ENCODE assay signal across 11 cellular contexts in genomic region chr12:12403264-12404248, GRCh38. TPM values are rescaled to one million over a fixed set of nuclear protein-coding genes. Genes with fewer than 3 reads are reported as not detected.
DNase-seq lines count a peak whose midpoint lies in the region; ATAC-seq and TF ChIP-seq lines count a peak whose summit lies in the region.
"Had no signal": no experiment of that assay in that cellular context is flagged by ENCODE, and none has a peak within 500 bp of the region (broad histone marks: within the 10 kb centered on the region; RNA-seq: fewer than 3 reads in every experiment).

No MANE protein-coding gene starts in this region.

- CTCF ChIA-PET in T-cell (lab: Charles Lee) (interaction anchor here in 1 of 2 donors (0.5 to 2.0 kb wide), 2 partner anchors 62 to 79 kb away, joined by 3 to 4 read pairs; no protein-coding TSS in a partner anchor), Calu3 (lab: Charles Lee) (interaction anchor here (0.5 kb wide), 1 partner anchor 227 kb away, joined by 5 read pairs; no protein-coding TSS in a partner anchor)

- intact Hi-C loops in Calu3 (cut with micrococcal nuclease; ENCODE audit: unreplicated experiment): loop anchor here (10.0 kb wide), 1 partner anchor 1209 kb away; no protein-coding TSS in a partner anchor

- POLR2A ChIA-PET in T-cell (lab: Charles Lee): interaction anchor here in 1 of 2 donors (0.5 to 1.8 kb wide), 5 partner anchors 11 to 158 kb away, joined by 3 to 16 read pairs (median 3); no protein-coding TSS in a partner anchor

- H3K27me3 ChIP-seq in rectal smooth muscle tissue (ENCODE audit: control insufficient read depth, insufficient read depth, low read length): no peaks in the 10 kb centered on the region
- H3K27me3 ChIP-seq: testis had no signal

- H3K4me1 Mint-ChIP-seq in T-cell (peaks cover 26 to 61% (median 48%) of the 10 kb centered on the region in 3 donors), Calu3 (ENCODE audit: low read depth, unreplicated experiment) (peaks cover 44% of the 10 kb centered on the region)

- no peak overlapping the region for H3K4me3 ChIP-seq in rectal smooth muscle tissue (ENCODE audit: low read length)
- H3K4me3 ChIP-seq: testis had no signal

- H3K27ac Mint-ChIP-seq in T-cell: peak overlapping the region; percentile 53 to 79
- no peak overlapping the region for H3K27ac Mint-ChIP-seq in Calu3 (ENCODE audit: unreplicated experiment)

- H3K27me3 Mint-ChIP-seq in T-cell (no peaks in the 10 kb centered on the region), Calu3 (ENCODE audit: unreplicated experiment) (no peaks in the 10 kb centered on the region)

- H3K4me1 ChIP-seq in rectal smooth muscle tissue (ENCODE audit: control insufficient read depth, insufficient read depth, low read length): peaks cover 2% of the 10 kb centered on the region
- H3K4me1 ChIP-seq: testis had no signal

- H3K9ac ChIP-seq in rectal smooth muscle tissue (ENCODE audit: low read length): peak overlapping the region; percentile 25

- H3K36me3 Mint-ChIP-seq in T-cell: peaks cover 37% of the 10 kb centered on the region
- H3K36me3 Mint-ChIP-seq in Calu3 (ENCODE audit: insufficient read depth, unreplicated experiment): peaks cover 2% of the 10 kb centered on the region

- peaks cover 0 to 8% (median 6%) of the 10 kb centered on the region in 3 donors for H3K9me3 Mint-ChIP-seq in T-cell
- H3K9me3 Mint-ChIP-seq in Calu3 (ENCODE audit: low read depth, unreplicated experiment): no peaks in the 10 kb centered on the region

- peak in 3 of 4 experiments; percentile 49 to 89 (median 54) for ATAC-seq in T-cell (replicated peaks in 1 of 4)
- no peak for ATAC-seq in GM21360 (IDR thresholded peaks at IDR 0.05; ENCODE audit: unreplicated experiment)

- H3K4me3 Mint-ChIP-seq in T-cell (no peak overlapping the region), Calu3 (ENCODE audit: low read depth, unreplicated experiment) (no peak overlapping the region)

- TF ChIP-seq CTCF in Calu3 (IDR thresholded peaks at IDR 0.05; ENCODE audit: unreplicated experiment): no peak

- no peak overlapping the region for H3K27ac ChIP-seq in rectal smooth muscle tissue (ENCODE audit: low read depth, low read length)
- H3K27ac ChIP-seq: testis had no signal

- no TSS peak for BruUV-seq in Calu3 (replicated peaks; lab: Mats Ljungman, UMichigan)

- DNase-seq in NOMO-1 treated with DMSO at 0.1 percent for 48 hours (lab: John Stamatoyannopoulos, UW; ENCODE audit: unreplicated experiment): peak; percentile 21
- no peak for DNase-seq in NOMO-1 treated with dmso at 0.1 percent for 144 hours (lab: John Stamatoyannopoulos, UW; ENCODE audit: unreplicated experiment)
- no peak for DNase-seq in T-cell
- DNase-seq in fibroblast of gingiva (ENCODE audit: low read depth): peak; percentile 24
- no peak for DNase-seq in CD1c-positive myeloid dendritic cell (ENCODE audit: extremely low spot score)
- no peak for DNase-seq in Calu3
- DNase-seq: ACHN, NCI-H2107, testis had no signal

- no peaks in the 10 kb centered on the region for H3K36me3 ChIP-seq in rectal smooth muscle tissue (ENCODE audit: control insufficient read depth, insufficient read depth, low read length)

RNA-seq across cellular contexts. Expression of gene BORCS5, which starts 46.7 kb away (rescaled TPM):
- total RNA-seq in T-cell (10 to 100 TPM; 18.0 to 34.0 (median 25.5) TPM), Calu3 (2022) (9.3 and 11.5 TPM in 2 replicates)

RNA-seq across cellular contexts. Expression of gene MANSC1, which starts 53.5 kb away (rescaled TPM):
- 1 to 10 TPM in 2 of 5 donors, under 1 TPM in 3; 0.16 to 1.6 (median 0.96) TPM for total RNA-seq in T-cell
- total RNA-seq in Calu3 (2022): 71.8 and 74.5 TPM in 2 replicates

Comparison
In these comparisons a context has a peak if more than half of its experiments do, and no peak if none do; other contexts are left out.
1. DNase-seq: peak in NOMO-1 treated with DMSO at 0.1 percent for 48 hours (single experiment) and fibroblast of gingiva (single experiment); none in NOMO-1 treated with dmso at 0.1 percent for 144 hours (single experiment), T-cell (0 of 34), CD1c-positive myeloid dendritic cell (single experiment) and Calu3 (single experiment).
2. RNA of gene MANSC1, which starts 53.5 kb away (total RNA-seq): 71.8 to 74.5 TPM in Calu3; 0.16 to 1.6 TPM in T-cell; every median in the first group is over 10 times any median in the second.